ENCODE assay signal across 14 cellular contexts in the genomic region with DNA sequence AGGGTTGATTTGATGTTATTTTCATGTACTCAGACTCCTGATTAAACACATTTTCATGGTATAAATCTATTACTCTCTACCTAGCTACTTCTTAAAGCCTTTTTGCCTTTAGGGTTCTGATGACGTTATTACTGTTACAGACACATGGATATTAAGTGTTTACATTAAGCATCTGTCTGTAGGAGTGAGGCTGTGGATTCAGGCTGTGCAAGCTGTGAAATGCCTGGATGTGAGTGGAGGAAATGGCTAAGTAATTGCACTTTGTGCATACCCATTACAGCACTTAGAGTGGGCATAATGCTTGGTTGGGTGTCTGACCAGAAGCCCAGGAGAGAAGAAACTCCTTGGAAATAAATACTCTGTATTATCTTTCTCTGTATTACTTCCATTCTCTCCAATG.
"Had no signal": no experiment of that assay in that cellular context is flagged by ENCODE, and none has a peak within 500 bp of the region (broad histone marks: within the 10 kb centered on the region; RNA-seq: fewer than 3 reads in every experiment).

No MANE protein-coding gene starts in this region.

- ATAC-seq: activated CD4-positive, CD25-positive, alpha-beta regulatory T cell treated with anti-CD3 and anti-CD28 coated beads, Interleukin-2, amount 50 U/mL, for 24 hours; effector memory CD8-positive, alpha-beta T cell; left colon; mucosa of descending colon; natural killer cell; stimulated activated memory B cell treated with anti-CD40 and anti-IgM and Interleukin-4, amounts not matched to agents 10 μg/mL and 1 μg/mL and 100 μg/mL, for 72 hours had no signal

- H3K36me3 ChIP-seq: prostate gland, right lobe of liver had no signal

- H3K9me3 ChIP-seq: mucosa of descending colon, prostate gland, right lobe of liver had no signal

- H3K4me1 ChIP-seq: prostate gland had no signal

- H3K27ac ChIP-seq: prostate gland, right lobe of liver had no signal

- DNase-seq: activated CD4-positive, alpha-beta T cell treated with anti-CD3 and anti-CD28 coated beads, Interleukin-2, amount 50 U/mL, for 4 hours; activated effector memory CD4-positive, alpha-beta T cell treated with Interleukin-2 at 50 U/mL for 16 hours; activated T-cell treated with anti-CD3 and anti-CD28 coated beads, Interleukin-2, amount 50 U/mL, for 24 hours; cerebellar nuclear complex; effector memory CD8-positive, alpha-beta T cell; left colon; mammary epithelial cell; mucosa of descending colon; natural killer cell; right lobe of liver; trophoblast cell had no signal

- H3K27me3 ChIP-seq: right lobe of liver had no signal

- H3K4me3 ChIP-seq: mucosa of descending colon, prostate gland, right lobe of liver had no signal
